8 cellular contexts compared by ENCODE assay signal in the genomic region with DNA sequence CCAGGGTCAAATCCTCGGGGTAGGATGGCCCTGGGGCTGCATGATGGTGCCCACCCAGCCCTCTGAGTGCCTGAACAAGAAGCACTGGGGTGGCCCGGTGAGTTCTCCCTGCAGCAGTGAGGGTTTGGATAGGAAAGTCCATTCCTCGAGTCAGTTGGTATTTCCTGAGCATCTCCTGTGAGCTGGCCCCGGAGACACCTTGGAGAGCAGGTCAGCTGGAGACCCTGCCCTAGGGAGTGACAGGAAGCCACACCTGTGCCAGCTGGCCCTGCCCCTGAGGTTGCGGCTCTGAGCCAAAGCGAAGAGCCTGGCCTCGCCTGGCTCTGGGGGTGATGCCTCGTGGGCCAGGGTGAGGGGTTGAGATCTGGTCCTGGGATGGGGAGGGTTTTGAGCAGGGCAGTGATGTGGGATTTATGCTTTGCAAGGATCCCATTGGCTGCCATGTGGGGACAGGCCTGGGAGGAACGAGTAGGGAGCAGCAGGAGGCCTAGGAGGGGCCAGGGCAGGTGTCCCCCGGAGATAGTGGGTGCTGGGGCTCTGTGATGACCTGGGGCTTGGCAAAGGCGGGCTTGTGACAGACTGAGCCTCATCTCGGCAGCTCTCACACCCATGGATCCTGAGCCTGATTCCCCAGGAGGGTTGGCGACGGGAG. TPM values are rescaled to one million over a fixed set of nuclear protein-coding genes. Genes with fewer than 3 reads are reported as not detected.
A peak's percentile ranks its signal among the peaks of the same experiment; 100 is the strongest.
DNase-seq lines count a peak whose midpoint lies in the region; ATAC-seq and TF ChIP-seq lines count a peak whose summit lies in the region.

No MANE protein-coding gene starts in this region.

- no peak overlapping the region for H3K18ac ChIP-seq in H9 (ENCODE audit: insufficient read length, low read depth, low read length)

- peaks cover 4% of the 10 kb centered on the region for H3K23me2 ChIP-seq in H9 (ENCODE audit: insufficient read length, low read depth, low read length, poor library complexity, severe bottlenecking)

- no peak overlapping the region for H3K4me2 ChIP-seq in H9 (ENCODE audit: insufficient read depth, insufficient read length, low read length)

- H3K79me2 ChIP-seq in H9 (ENCODE audit: insufficient read depth, low read length) = peaks cover 5% of the 10 kb centered on the region; the same call in 1 of the 2 replicates

- ATAC-seq in activated B cell treated with CpG ODN at 0.5 μM for 24 hours (ENCODE audit: low read depth) (no peak), thoracic aorta (ENCODE audit: insufficient number of reproducible peaks, low FRiP score, low read depth) (no peak), GM19467 (IDR thresholded peaks at IDR 0.05; ENCODE audit: unreplicated experiment) (no peak), left ventricle myocardium superior (no peak)

- H3T11ph ChIP-seq in H9 (ENCODE audit: low read length) = no peak overlapping the region

- H3K4ac ChIP-seq in H9 (ENCODE audit: low read depth, low read length) = no peak overlapping the region

- H3K23ac ChIP-seq in H9 (ENCODE audit: insufficient read length, low read depth, low read length) = no peak overlapping the region

- no peak overlapping the region for H2AFZ ChIP-seq in H9 (ENCODE audit: low read length)

- H3K9ac ChIP-seq in H9 (ENCODE audit: extremely low read depth, insufficient read length, low read length) = no peak overlapping the region

- H3K27ac Mint-ChIP-seq in activated CD4-positive, alpha-beta T cell treated with anti-CD3 and anti-CD28 coated beads, Interleukin-2, amount 10 ng/mL, durations not matched to agents 24 days and 14 days = no peak overlapping the region
- peak overlapping the region; percentile 95 for H3K27ac Mint-ChIP-seq in activated B cell treated with CpG ODN at 0.5 μM for 24 hours
- no peak overlapping the region for H3K27ac Mint-ChIP-seq in H9

- no peaks in the 10 kb centered on the region for H3K9me3 ChIP-seq in thoracic aorta
- no peaks in the 10 kb centered on the region for H3K9me3 ChIP-seq in H9 (ENCODE audit: control insufficient read depth, low read depth, low read length)

- H2AK5ac ChIP-seq in H9 (ENCODE audit: insufficient read length, low read length) = no peak overlapping the region

- no peaks in the 10 kb centered on the region for H3K36me3 ChIP-seq in thoracic aorta

- peak overlapping the region; percentile 67 for H3K4me3 Mint-ChIP-seq in activated CD4-positive, alpha-beta T cell treated with anti-CD3 and anti-CD28 coated beads, Interleukin-2, amount 10 ng/mL, durations not matched to agents 24 days and 14 days
- H3K4me3 Mint-ChIP-seq in activated B cell treated with CpG ODN at 0.5 μM for 24 hours (peak overlapping the region; percentile 79), H9 (no peak overlapping the region; a peak in 1 of 5 replicates)

- peaks cover 21% of the 10 kb centered on the region for H3K4me1 Mint-ChIP-seq in activated CD4-positive, alpha-beta T cell treated with anti-CD3 and anti-CD28 coated beads, Interleukin-2, amount 10 ng/mL, durations not matched to agents 24 days and 14 days
- peaks cover 53% of the 10 kb centered on the region for H3K4me1 Mint-ChIP-seq in activated B cell treated with CpG ODN at 0.5 μM for 24 hours
- peaks cover 18 to 23% of the 10 kb centered on the region in 2 experiments for H3K4me1 Mint-ChIP-seq in H9

- no peaks in the 10 kb centered on the region for H3K27me3 ChIP-seq in thoracic aorta (replicated peaks; ENCODE audit: insufficient read depth)
- no peaks in the 10 kb centered on the region for H3K27me3 ChIP-seq in H9 (ENCODE audit: insufficient read depth, low read length)

- H3K4me1 ChIP-seq in thoracic aorta (ENCODE audit: control insufficient read depth in 1 of 2, low read depth in 2 of 2) = peaks cover 12 to 15% of the 10 kb centered on the region in 2 donors
- no peaks in the 10 kb centered on the region for H3K4me1 ChIP-seq in H9 (ENCODE audit: insufficient read depth, low read length)

- H3K79me1 ChIP-seq in H9 (ENCODE audit: insufficient read depth, low read depth, low read length, poor library complexity, severe bottlenecking) = no peaks in the 10 kb centered on the region

- CTCF ChIA-PET in activated B cell treated with CpG ODN at 0.5 μM for 24 hours (lab: Charles Lee) = no interaction called here

- H2BK20ac ChIP-seq in H9 (ENCODE audit: low read depth, low read length, poor library complexity, severe bottlenecking) = no peak overlapping the region

- H3K27ac ChIP-seq in thoracic aorta (peak overlapping the region; percentile 66 to 74), H9 (ENCODE audit: insufficient read length, low read depth, low read length) (no peak overlapping the region)

- H2BK15ac ChIP-seq in H9 (ENCODE audit: low read depth, low read length) = no peak overlapping the region

- no peak overlapping the region for H4K5ac ChIP-seq in H9 (ENCODE audit: insufficient read length, low read depth, low read length)

- no peak overlapping the region for H3K56ac ChIP-seq in H9 (ENCODE audit: insufficient read length, low read depth, low read length)

- no peak overlapping the region for H4K91ac ChIP-seq in H9 (ENCODE audit: insufficient read length, low read depth, low read length)

- DNase-seq in activated CD4-positive, alpha-beta T cell treated with anti-CD3 and anti-CD28 coated beads, Interleukin-2, amount 10 ng/mL, durations not matched to agents 24 days and 14 days = no peak
- no peak for DNase-seq in activated CD4-positive, alpha-beta T cell treated with anti-CD3 and anti-CD28 coated beads, Interleukin-2, amount 50 U/mL, for 48 hours
- DNase-seq in activated B cell treated with CpG ODN at 0.5 μM for 24 hours (peak; percentile 25), iPS-NIHi11 (ENCODE audit: low spot score) (peak; percentile 39), thoracic aorta (ENCODE audit: low spot score) (no peak), H9 (no peak), left ventricle myocardium superior (no peak)

- no peaks in the 10 kb centered on the region for H4K20me1 ChIP-seq in H9 (ENCODE audit: control insufficient read depth, insufficient read depth, insufficient read length)

- no peak overlapping the region for H4K8ac ChIP-seq in H9 (replicated peaks; ENCODE audit: insufficient read length, low read depth, low read length)

- WGBS in H9 (ENCODE audit: extremely low coverage, insufficient read length, low lambda C conversion rate) = no CpG with 5 or more reads among the region's 14 CpGs

- TF ChIP-seq CTCF in activated B cell treated with CpG ODN at 0.5 μM for 24 hours (IDR thresholded peaks at IDR 0.05) (no peak), thoracic aorta (IDR thresholded peaks at IDR 0.05) (no peak), H9 (conservative IDR thresholded peaks at IDR 0.05) (no peak)

- no peaks in the 10 kb centered on the region for H3K9me3 Mint-ChIP-seq in activated CD4-positive, alpha-beta T cell treated with anti-CD3 and anti-CD28 coated beads, Interleukin-2, amount 10 ng/mL, durations not matched to agents 24 days and 14 days
- H3K9me3 Mint-ChIP-seq in activated B cell treated with CpG ODN at 0.5 μM for 24 hours (no peaks in the 10 kb centered on the region), H9 (no peaks in the 10 kb centered on the region)

- no peak overlapping the region for H3K14ac ChIP-seq in H9 (ENCODE audit: insufficient read depth, low read length)

- no peak overlapping the region for H2BK5ac ChIP-seq in H9 (ENCODE audit: insufficient read length, low read length)

- no peak overlapping the region for H2BK120ac ChIP-seq in H9 (ENCODE audit: low read depth, low read length, poor library complexity, severe bottlenecking)

- intact Hi-C loops in activated CD4-positive, alpha-beta T cell treated with anti-CD3 and anti-CD28 coated beads, Interleukin-2, amount 10 ng/mL, durations not matched to agents 24 days and 14 days (cut with micrococcal nuclease) = no loop called here
- intact Hi-C loops in activated B cell treated with CpG ODN at 0.5 μM for 24 hours (cut with micrococcal nuclease) = loop anchor here (1.0 to 5.0 kb wide), 6 partner anchors 16 to 218 kb away; a partner anchor contains a TSS
- intact Hi-C loops in left ventricle myocardium superior (cut with micrococcal nuclease) = no loop called here

- POLR2A ChIA-PET in activated B cell treated with CpG ODN at 0.5 μM for 24 hours (lab: Charles Lee) = interaction anchor here (0.6 to 1.2 kb wide), 6 partner anchors 8 to 608 kb away, joined by 3 to 9 read pairs (median 4); a partner anchor contains a TSS

- no peaks in the 10 kb centered on the region for H3K36me3 Mint-ChIP-seq in activated CD4-positive, alpha-beta T cell treated with anti-CD3 and anti-CD28 coated beads, Interleukin-2, amount 10 ng/mL, durations not matched to agents 24 days and 14 days (ENCODE audit: low read depth)
- H3K36me3 Mint-ChIP-seq in activated B cell treated with CpG ODN at 0.5 μM for 24 hours (ENCODE audit: low read depth) (no peaks in the 10 kb centered on the region), H9 (ENCODE audit: insufficient read depth in 1 of 3, low read depth in 3 of 3) (no peaks in the 10 kb centered on the region)

- peaks cover 1% of the 10 kb centered on the region for H3K27me3 Mint-ChIP-seq in activated CD4-positive, alpha-beta T cell treated with anti-CD3 and anti-CD28 coated beads, Interleukin-2, amount 10 ng/mL, durations not matched to agents 24 days and 14 days
- H3K27me3 Mint-ChIP-seq in activated B cell treated with CpG ODN at 0.5 μM for 24 hours (no peaks in the 10 kb centered on the region), H9 (ENCODE audit: low read depth) (peaks cover 25% of the 10 kb centered on the region)

- H2BK12ac ChIP-seq in H9 (ENCODE audit: insufficient read length, low read depth, low read length) = no peak overlapping the region

- H3K4me3 ChIP-seq in thoracic aorta = no peak overlapping the region

RNA-seq across cellular contexts. Expression of a gene that starts 16.0 kb away (rescaled TPM):
- 7.1 and 7.2 TPM in 2 replicates for total RNA-seq in activated CD4-positive, alpha-beta T cell treated with anti-CD3 and anti-CD28 coated beads, Interleukin-2, amount 10 ng/mL, durations not matched to agents 24 days and 14 days
- total RNA-seq in activated B cell treated with CpG ODN at 0.5 μM for 24 hours = 13.1 and 15.5 TPM in 2 replicates
- total RNA-seq in thoracic aorta = 10 to 100 TPM in 1 of 2 donors, 1 to 10 TPM in 1; 8.7 to 11.2 TPM
- 19.0 and 19.1 TPM in 2 replicates for total RNA-seq in H9 (2021)
- 10.3 TPM for total RNA-seq in left ventricle myocardium superior

Comparison
In these comparisons a context has a peak if more than half of its experiments do, and no peak if none do; other contexts are left out.
1. DNase-seq: peak in activated B cell treated with CpG ODN at 0.5 μM for 24 hours (single experiment) and iPS-NIHi11 (single experiment); none in activated CD4-positive, alpha-beta T cell treated with anti-CD3 and anti-CD28 coated beads, Interleukin-2, amount 10 ng/mL, durations not matched to agents 24 days and 14 days (single experiment), activated CD4-positive, alpha-beta T cell treated with anti-CD3 and anti-CD28 coated beads, Interleukin-2, amount 50 U/mL, for 48 hours (0 of 2), thoracic aorta (single experiment), H9 (single experiment) and left ventricle myocardium superior (single experiment).
2. H3K4me3 Mint-ChIP-seq: peak in activated CD4-positive, alpha-beta T cell treated with anti-CD3 and anti-CD28 coated beads, Interleukin-2, amount 10 ng/mL, durations not matched to agents 24 days and 14 days (single experiment) and activated B cell treated with CpG ODN at 0.5 μM for 24 hours (single experiment); none in H9 (0 of 2).